28 cellular contexts compared by ENCODE assay signal in genomic region chr4:124647599-124647998, GRCh38.
"Had no signal": no experiment of that assay in that cellular context is flagged by ENCODE, and none has a peak within 500 bp of the region (broad histone marks: within the 10 kb centered on the region; RNA-seq: fewer than 3 reads in every experiment).

No MANE protein-coding gene starts in this region.

- H3K4me1 ChIP-seq: adrenal gland, body of pancreas, gastrocnemius medialis, heart left ventricle had no signal

- H3K27ac ChIP-seq: adrenal gland, body of pancreas, epithelial cell of prostate, foreskin keratinocyte, gastrocnemius medialis, heart left ventricle had no signal

- H3K36me3 ChIP-seq: adrenal gland, gastrocnemius medialis had no signal

- H3K4me3 ChIP-seq: adrenal gland, body of pancreas, gastrocnemius medialis, heart left ventricle had no signal

- FAIRE-seq: colon, endothelial cell of umbilical vein had no signal

- H3K9me3 ChIP-seq: adrenal gland, body of pancreas, gastrocnemius medialis, heart left ventricle had no signal

- H3K27me3 ChIP-seq: adrenal gland, body of pancreas, foreskin keratinocyte, gastrocnemius medialis, heart left ventricle had no signal

- DNase-seq: activated CD4-positive, alpha-beta memory T cell treated with anti-CD3 and anti-CD28 coated beads for 36 hours; activated CD4-positive, alpha-beta T cell treated with anti-CD3 and anti-CD28 coated beads for 36 hours; activated CD4-positive, alpha-beta T cell treated with anti-CD3 and anti-CD28 coated beads, Interleukin-2, amount 10 ng/mL, durations not matched to agents 24 days and 14 days; activated CD4-positive, CD25-positive, alpha-beta regulatory T cell; activated CD4-positive, CD25-positive, alpha-beta regulatory T cell treated with anti-CD3 and anti-CD28 coated beads, Interleukin-2, amount 50 U/mL, for 72 hours; activated CD8-positive, alpha-beta memory T cell treated with anti-CD3 and anti-CD28 coated beads, Interleukin-2, amount 10 ng/mL, durations not matched to agents 7 days and 5 days; activated CD8-positive, alpha-beta memory T cell treated with anti-CD3 and anti-CD28 coated beads, Interleukin-2, amount 50 U/mL, for 4 hours; activated CD8-positive, alpha-beta T cell treated with anti-CD3 and anti-CD28 coated beads, Interleukin-2, amount 10 ng/mL, durations not matched to agents 7 days and 5 days; activated effector memory CD4-positive, alpha-beta T cell treated with anti-CD3 and anti-CD28 coated beads, Interleukin-2, amount 50 U/mL, for 16 hours; activated naive CD4-positive, alpha-beta T cell treated with anti-CD3 and anti-CD28 coated beads for 36 hours; activated naive CD8-positive, alpha-beta T cell treated with anti-CD3 and anti-CD28 coated beads for 36 hours; activated naive CD8-positive, alpha-beta T cell treated with anti-CD3 and anti-CD28 coated beads, Interleukin-2, amount 50 U/mL, for 24 hours; activated T-cell treated with anti-CD3 and anti-CD28 coated beads, Interleukin-2, amount 50 U/mL, for 1 hour; activated T-cell treated with anti-CD3 and anti-CD28 coated beads, Interleukin-2, amount 50 U/mL, for 48 hours; adrenal gland; amygdala; aorta; body of pancreas; caudate nucleus; effector CD8-positive, alpha-beta T cell; foreskin keratinocyte; gastrocnemius medialis; glutamatergic neuron; heart left ventricle; T-helper 2 cell had no signal

- ATAC-seq: activated CD4-positive, alpha-beta T cell treated with anti-CD3 and anti-CD28 coated beads for 36 hours; activated CD8-positive, alpha-beta memory T cell treated with anti-CD3 and anti-CD28 coated beads, Interleukin-2, amount 10 ng/mL, durations not matched to agents 7 days and 5 days; activated CD8-positive, alpha-beta T cell treated with anti-CD3 and anti-CD28 coated beads, Interleukin-2, amount 10 ng/mL, durations not matched to agents 7 days and 5 days; activated naive CD8-positive, alpha-beta T cell treated with anti-CD3 and anti-CD28 coated beads, Interleukin-2, amount 50 U/mL, for 24 hours; body of pancreas; foreskin keratinocyte; gastrocnemius medialis; heart left ventricle had no signal
